In the genomic region with DNA sequence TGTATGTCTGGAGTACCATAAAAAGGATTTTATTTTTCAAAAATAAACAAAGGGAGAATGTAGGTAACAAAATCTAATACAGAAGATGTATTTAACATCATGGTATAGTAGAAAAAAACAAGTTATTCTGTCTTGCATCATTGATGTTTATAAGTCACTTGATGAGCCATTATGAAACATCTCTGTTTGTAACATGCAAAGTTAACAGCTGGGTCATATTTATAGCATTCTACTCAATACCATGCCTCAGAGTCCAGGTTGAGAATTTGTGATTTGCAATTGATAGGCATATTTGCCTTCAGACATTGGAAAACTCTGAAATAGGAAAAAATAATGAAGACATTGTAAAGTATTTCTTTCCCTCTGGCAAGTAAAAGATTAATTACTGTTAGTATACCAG, we compare ENCODE assay signal across 16 cellular contexts. TPM values are rescaled to one million over a fixed set of nuclear protein-coding genes. Genes with fewer than 3 reads are reported as not detected.
DNase-seq lines count a peak whose midpoint lies in the region; ATAC-seq, FAIRE-seq and TF ChIP-seq lines count a peak whose summit lies in the region.
"Had no signal": no experiment of that assay in that cellular context is flagged by ENCODE, and none has a peak within 500 bp of the region (broad histone marks: within the 10 kb centered on the region; RNA-seq: fewer than 3 reads in every experiment).

No MANE protein-coding gene starts in this region.

- H3K4me2 ChIP-seq in OCI-LY7 (ENCODE audit: low read length), result peak overlapping the region; percentile 35

- H3K4me1 ChIP-seq in OCI-LY7 (ENCODE audit: insufficient read depth, low read length, poor library complexity, severe bottlenecking), result peaks cover 72% of the 10 kb centered on the region
- H3K4me1 ChIP-seq in ascending aorta, result no peaks in the 10 kb centered on the region

- intact Hi-C loops in OCI-LY7 (cut with micrococcal nuclease; ENCODE audit: unreplicated experiment) (loop anchor here (10.0 kb wide), 1 partner anchor 328 kb away; no protein-coding TSS in a partner anchor), ascending aorta (cut with DNase I) (no loop called here)

- H3K27me3 ChIP-seq in ascending aorta, result no peaks in the 10 kb centered on the region
- H3K27me3 ChIP-seq: tibial nerve had no signal

- CTCF ChIA-PET in OCI-LY7 (lab: Charles Lee; ENCODE audit: unreplicated experiment), result no interaction called here

- H2AFZ ChIP-seq in OCI-LY7 (ENCODE audit: low read length), result peak overlapping the region; percentile 21; the same call in 1 of the 2 replicates

- no peaks in the 10 kb centered on the region for H4K20me1 ChIP-seq in OCI-LY7 (ENCODE audit: insufficient read depth, low read length)

- TF ChIP-seq CTCF in OCI-LY7 (conservative IDR thresholded peaks at IDR 0.05; ENCODE audit: low read length) (no peak), ascending aorta (IDR thresholded peaks at IDR 0.05) (no peak)

- H3K36me3 ChIP-seq in OCI-LY7 (ENCODE audit: insufficient read depth, low read length) (no peaks in the 10 kb centered on the region; the same call in 1 of the 2 replicates), ascending aorta (no peaks in the 10 kb centered on the region)
- H3K36me3 ChIP-seq: tibial nerve had no signal

- POLR2A ChIA-PET in OCI-LY7 (lab: Charles Lee), result interaction anchor here (1.3 to 3.4 kb wide), 4 partner anchors 9 to 135 kb away, joined by 4 to 15 read pairs (median 6); no protein-coding TSS in a partner anchor

- DNase-seq in CD1c-positive myeloid dendritic cell (ENCODE audit: extremely low spot score) (peak; percentile 13), OCI-LY7 (ENCODE audit: low spot score) (no peak), occipital lobe (lab: John Stamatoyannopoulos, UW) (no peak), HTR-8/SVneo (ENCODE audit: insufficient read length, low spot score) (no peak), ascending aorta (ENCODE audit: low spot score in 2 of 2) (no peak)
- DNase-seq in activated CD4-positive, CD25-positive, alpha-beta regulatory T cell (lab: John Stamatoyannopoulos, UW), result no peak
- DNase-seq: activated naive CD4-positive, alpha-beta T cell; COR-L47; head of caudate nucleus; left cardiac atrium; MM.1S; NCI-H2171 had no signal

- no peaks in the 10 kb centered on the region for H3K79me2 ChIP-seq in OCI-LY7 (ENCODE audit: insufficient read depth, low read depth, low read length)

- H3K27ac ChIP-seq in OCI-LY7 (ENCODE audit: low read depth, low read length, poor library complexity, severe bottlenecking) (no peak overlapping the region), ascending aorta (no peak overlapping the region)
- H3K27ac ChIP-seq: tibial nerve had no signal

- no peaks in the 10 kb centered on the region for H3K9me2 ChIP-seq in OCI-LY7 (ENCODE audit: insufficient read depth, low read length)

- no peaks in the 10 kb centered on the region for H3K9me3 ChIP-seq in OCI-LY7 (ENCODE audit: low read length)
- H3K9me3 ChIP-seq in ascending aorta, result no peaks in the 10 kb centered on the region
- H3K9me3 ChIP-seq: tibial nerve had no signal

- ATAC-seq in GM19043 (IDR thresholded peaks at IDR 0.05; ENCODE audit: low read depth, unreplicated experiment), result peak; percentile 27
- ATAC-seq in HG02798 (IDR thresholded peaks at IDR 0.05; ENCODE audit: poor library complexity, unreplicated experiment), result peak; percentile 44
- ATAC-seq: left cardiac atrium had no signal

- FAIRE-seq in HTR-8/SVneo (lab: Jason Lieb, UNC), result no peak

- no TSS peak for BruUV-seq in OCI-LY7 (replicated peaks; lab: Mats Ljungman, UMichigan)

- no peak overlapping the region for H3K4me3 ChIP-seq in OCI-LY7 (ENCODE audit: low read depth, low read length, poor library complexity, severe bottlenecking)
- no peak overlapping the region for H3K4me3 ChIP-seq in ascending aorta
- H3K4me3 ChIP-seq: tibial nerve had no signal

RNA-seq across cellular contexts. Expression of a gene that starts 52.3 kb away (rescaled TPM):
- not detected in 2 replicates for total RNA-seq in OCI-LY7 (2014; rRNA removed; shearing (Covaris generic))
- not detected in 2 replicates for total RNA-seq in OCI-LY7 (2022)
- 0.16 TPM for total RNA-seq in occipital lobe
- total RNA-seq in ascending aorta, result not detected
- total RNA-seq: A673 had no signal
